Comparison of ENCODE assay signal across 26 cellular contexts in the genomic region with DNA sequence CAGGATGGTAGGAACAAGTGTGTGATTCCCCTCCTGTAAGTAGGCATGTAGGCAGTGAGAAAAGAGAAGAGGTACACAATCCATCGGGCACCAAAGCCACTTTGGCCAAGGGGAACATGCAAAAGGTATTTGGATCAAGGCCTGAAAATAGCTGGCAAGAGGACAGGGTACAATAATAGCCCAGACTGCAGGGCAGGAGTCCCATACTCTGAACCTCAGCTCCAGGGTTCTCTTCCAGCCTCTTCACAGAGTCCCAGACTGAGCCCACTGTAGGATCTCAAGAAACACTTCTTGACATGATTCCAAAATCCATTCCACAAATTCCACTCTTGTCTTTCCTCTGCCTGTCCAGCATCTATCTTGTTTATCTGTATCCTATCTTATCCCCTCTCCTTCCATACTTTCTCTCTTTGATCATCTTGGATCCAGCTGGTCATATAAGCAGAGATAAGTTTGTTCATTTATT. TPM values are rescaled to one million over a fixed set of nuclear protein-coding genes. Genes with fewer than 3 reads are reported as not detected.
DNase-seq lines count a peak whose midpoint lies in the region; ATAC-seq, FAIRE-seq and TF ChIP-seq lines count a peak whose summit lies in the region.
"Had no signal": no experiment of that assay in that cellular context is flagged by ENCODE, and none has a peak within 500 bp of the region (broad histone marks: within the 10 kb centered on the region; RNA-seq: fewer than 3 reads in every experiment).

No MANE protein-coding gene starts in this region.

- TF ChIP-seq CTCF in AG10803 (conservative IDR thresholded peaks at IDR 0.05; ENCODE audit: low read length) (no peak), fibroblast of villous mesenchyme (IDR thresholded peaks at IDR 0.05; ENCODE audit: insufficient read depth, low read depth, low read length) (no peak), lung (IDR thresholded peaks at IDR 0.05; ENCODE audit: control extremely low read depth, extremely low read depth) (no peak), foreskin keratinocyte (conservative IDR thresholded peaks at IDR 0.05) (no peak)

- no peak for ATAC-seq in lung (ENCODE audit: insufficient read depth, low FRiP score)
- ATAC-seq in GM19397 (IDR thresholded peaks at IDR 0.05; ENCODE audit: unreplicated experiment), result no peak
- no peak for ATAC-seq in foreskin keratinocyte
- ATAC-seq: A549; naive thymus-derived CD8-positive, alpha-beta T cell had no signal

- H3K4me3 ChIP-seq in AG10803 (ENCODE audit: low read length) (no peak overlapping the region), fibroblast of villous mesenchyme (ENCODE audit: low read depth, low read length) (no peak overlapping the region), lung (no peak overlapping the region)
- H3K4me3 ChIP-seq: A549, prostate gland, stomach had no signal

- H3K27ac ChIP-seq in lung (ENCODE audit: low read depth in 1 of 2, low read length in 1 of 2) (peak overlapping the region; percentile 32 to 48), foreskin keratinocyte (no peak overlapping the region)
- H3K27ac ChIP-seq: A549, prostate gland, RWPE1 had no signal

- peaks cover 2% of the 10 kb centered on the region in 2 donors for H3K36me3 ChIP-seq in lung (ENCODE audit: control insufficient read depth in 2 of 2, insufficient read depth in 2 of 2, low read length in 2 of 2)
- H3K36me3 ChIP-seq: prostate gland had no signal

- WGBS in lung, 2 donors, result 38 to 69% methylated on average over 1 of the region's 1 CpG

- no peaks in the 10 kb centered on the region for H3K27me3 ChIP-seq in lung (ENCODE audit: control insufficient read depth, insufficient read depth)
- no peaks in the 10 kb centered on the region for H3K27me3 ChIP-seq in foreskin keratinocyte
- H3K27me3 ChIP-seq: stomach had no signal

- no peaks in the 10 kb centered on the region for H3K9me3 ChIP-seq in lung (ENCODE audit: control insufficient read depth in 2 of 2, insufficient read depth in 1 of 2, low read length in 1 of 2)
- H3K9me3 ChIP-seq: A549, prostate gland, stomach had no signal

- no peak for FAIRE-seq in frontal cortex (lab: Jason Lieb, UNC)
- FAIRE-seq: A549, colon, H1, small intestine had no signal

- peaks cover 8 to 9% of the 10 kb centered on the region in 2 donors for H3K4me1 ChIP-seq in lung (ENCODE audit: control insufficient read depth in 2 of 2, insufficient read depth in 2 of 2, low read length in 2 of 2)
- peaks cover 9% of the 10 kb centered on the region for H3K4me1 ChIP-seq in foreskin keratinocyte
- H3K4me1 ChIP-seq: prostate gland had no signal

- DNase-seq in AG10803 (ENCODE audit: low read depth) (peak; percentile 26), NCI-H226 (peak; percentile 37), fibroblast of villous mesenchyme (ENCODE audit: low read depth) (peak; percentile 77), lung (ENCODE audit: low spot score) (no peak), foreskin keratinocyte (no peak), NCI-H345 treated with DMSO at 0.1 percent for 48 hours (lab: John Stamatoyannopoulos, UW; ENCODE audit: unreplicated experiment) (no peak), frontal cortex (ENCODE audit: low spot score in 2 of 2) (no peak)
- DNase-seq: activated effector memory CD4-positive, alpha-beta T cell treated with anti-CD3 and anti-CD28 coated beads, Interleukin-2, amount 50 U/mL, for 16 hours; activated naive CD8-positive, alpha-beta T cell treated with anti-CD3 and anti-CD28 coated beads, Interleukin-2, amount 10 ng/mL, durations not matched to agents 7 days and 5 days; activated T-cell treated with anti-CD3 and anti-CD28 coated beads, Interleukin-2, amount 50 U/mL, for 1 hour; CD4-positive, alpha-beta memory T cell; effector CD4-positive, alpha-beta T cell; naive thymus-derived CD8-positive, alpha-beta T cell; NCI-H1092 treated with DMSO at 0.1 percent for 48 hours; NCI-H1930; NCI-H774; nucleus accumbens; small intestine; stimulated activated CD4-positive, alpha-beta T cell treated with anti-CD3 and anti-CD28 coated beads, Interleukin-2, amount 100 ng/mL, for 24 hours; stomach had no signal

RNA-seq across cellular contexts. Expression of gene ACSS2, which starts 19.7 kb away (rescaled TPM):
- total RNA-seq in fibroblast of villous mesenchyme, result 101 and 102 TPM in 2 replicates
- 100 to 1,000 TPM; 168 to 300 TPM for total RNA-seq in lung
- 100 to 1,000 TPM in 1 of 2 donors, 10 to 100 TPM in 1; 69.7 to 154 TPM for polyA plus RNA-seq in lung
- total RNA-seq in foreskin keratinocyte, result 131 and 169 TPM in 2 replicates
- 103 and 134 TPM in 2 replicates for polyA plus RNA-seq in foreskin keratinocyte
- total RNA-seq in frontal cortex, result 18.3 TPM

RNA-seq across cellular contexts. Expression of gene GGT7, which starts 23.5 kb away (rescaled TPM):
- 9.3 and 9.5 TPM in 2 replicates for total RNA-seq in fibroblast of villous mesenchyme
- total RNA-seq in lung, result 10 to 100 TPM; 14.6 to 22.7 TPM
- 10 to 100 TPM in 1 of 2 donors, 1 to 10 TPM in 1; 9.4 to 10.4 TPM for polyA plus RNA-seq in lung
- total RNA-seq in foreskin keratinocyte, result 4.3 and 5.7 TPM in 2 replicates
- 8.5 and 9.3 TPM in 2 replicates for polyA plus RNA-seq in foreskin keratinocyte
- 13.5 TPM for total RNA-seq in frontal cortex

RNA-seq across cellular contexts. Expression of gene GSS, which starts 59.5 kb away (rescaled TPM):
- total RNA-seq in fibroblast of villous mesenchyme (71.2 and 74.1 TPM in 2 replicates), lung (10 to 100 TPM; 32.6 to 52.7 TPM), foreskin keratinocyte (84.6 and 91.0 TPM in 2 replicates), frontal cortex (29.3 TPM)
- polyA plus RNA-seq in lung (10 to 100 TPM; 43.7 to 52.2 TPM), foreskin keratinocyte (86.8 and 87.9 TPM in 2 replicates)

RNA-seq across cellular contexts. Expression of gene MYH7B, which starts 59.5 kb away (rescaled TPM):
- under 0.01 TPM in 1 of 2 replicates, not detected in the other for total RNA-seq in fibroblast of villous mesenchyme
- total RNA-seq in lung, result under 1 TPM; 0.55 to 0.63 TPM
- under 1 TPM; 0.21 to 0.89 TPM for polyA plus RNA-seq in lung
- total RNA-seq in foreskin keratinocyte, result 0.10 and 0.11 TPM in 2 replicates
- polyA plus RNA-seq in foreskin keratinocyte, result 0.07 and 0.08 TPM in 2 replicates
- not detected for total RNA-seq in frontal cortex

Comparison
In these comparisons a context has a peak if more than half of its experiments do, and no peak if none do; other contexts are left out.
1. DNase-seq: peak in AG10803 (single experiment), NCI-H226 (single experiment) and fibroblast of villous mesenchyme (single experiment); none in lung (single experiment), foreskin keratinocyte (0 of 2), NCI-H345 treated with DMSO at 0.1 percent for 48 hours (single experiment) and frontal cortex (0 of 2).